In the genomic region with DNA sequence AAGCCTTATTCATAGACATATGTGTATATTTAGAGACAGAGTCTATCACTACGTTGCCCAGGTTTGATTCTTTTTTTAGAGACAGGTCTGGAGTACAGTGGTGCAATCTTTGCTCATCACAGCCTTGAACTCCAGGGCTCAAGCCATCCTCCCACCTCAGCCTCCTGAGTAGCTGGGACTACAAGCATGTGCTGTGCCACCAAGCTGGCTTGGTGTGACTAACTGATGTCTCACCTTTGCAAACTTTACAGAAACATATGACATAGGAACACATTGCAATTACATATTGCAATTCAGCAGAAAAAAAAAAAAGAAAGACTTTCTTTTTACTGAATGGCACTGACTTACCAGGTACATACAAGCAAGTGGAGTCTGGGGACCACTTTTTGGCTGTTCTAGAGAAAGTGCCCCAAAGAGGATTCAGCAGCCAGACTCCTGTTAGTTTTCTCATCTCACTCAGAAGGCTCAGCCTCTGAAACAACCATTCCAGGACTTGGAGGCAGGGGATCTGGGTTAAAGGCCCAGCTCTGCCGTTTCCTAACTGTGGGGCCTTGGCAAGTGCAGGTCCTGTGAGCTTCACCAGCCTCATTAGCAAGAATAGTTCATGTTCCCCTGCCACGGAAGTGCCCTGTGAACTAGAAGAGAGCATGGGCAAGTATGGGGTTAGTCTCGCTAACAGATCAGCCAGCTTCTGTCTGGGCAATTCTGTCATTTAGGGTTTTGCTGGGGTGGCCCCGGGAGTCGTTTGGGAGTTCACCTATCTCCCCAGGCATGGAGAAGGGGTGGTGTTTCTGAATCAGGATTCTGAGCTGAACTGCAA, we compare ENCODE assay signal across 8 cellular contexts. TPM values are rescaled to one million over a fixed set of nuclear protein-coding genes. Genes with fewer than 3 reads are reported as not detected.
DNase-seq lines count a peak whose midpoint lies in the region; ATAC-seq and TF ChIP-seq lines count a peak whose summit lies in the region.

No MANE protein-coding gene starts in this region.

- peak overlapping the region; percentile 96 for H3K27ac Mint-ChIP-seq in CD4-positive, alpha-beta T cell

- H3K27me3 ChIP-seq in CD4-positive, alpha-beta T cell (ENCODE audit: control insufficient read depth, insufficient read depth, low read length), result no peaks in the 10 kb centered on the region
- no peaks in the 10 kb centered on the region for H3K27me3 ChIP-seq in OCI-LY3 (ENCODE audit: low read depth, low read length)
- H3K27me3 ChIP-seq in ectodermal cell (ENCODE audit: control insufficient read depth, insufficient read depth, low read length, poor library complexity, severe bottlenecking), result peaks cover 7% of the 10 kb centered on the region
- no peaks in the 10 kb centered on the region for H3K27me3 ChIP-seq in neutrophil

- H3K27ac ChIP-seq in CD4-positive, alpha-beta T cell (ENCODE audit: low read depth, low read length), result peak overlapping the region; percentile 73
- H3K27ac ChIP-seq in OCI-LY3 (ENCODE audit: low read length) (peak overlapping the region; percentile 31), ectodermal cell (ENCODE audit: insufficient read depth, low read depth, low read length, poor library complexity, severe bottlenecking) (no peak overlapping the region), neutrophil (peak overlapping the region; percentile 63)

- no peak for TF ChIP-seq CTCF in CD4-positive, alpha-beta T cell (IDR thresholded peaks at IDR 0.05)
- TF ChIP-seq CTCF in OCI-LY3 (IDR thresholded peaks at IDR 0.05; ENCODE audit: low read depth, low read length), result no peak
- no peak for TF ChIP-seq CTCF in neutrophil (IDR thresholded peaks at IDR 0.05)

- H3K9me3 Mint-ChIP-seq in CD4-positive, alpha-beta T cell, result no peaks in the 10 kb centered on the region

- peaks cover 28% of the 10 kb centered on the region for H3K4me1 Mint-ChIP-seq in CD4-positive, alpha-beta T cell (ENCODE audit: low read depth)

- no peaks in the 10 kb centered on the region for H3K36me3 Mint-ChIP-seq in CD4-positive, alpha-beta T cell (ENCODE audit: low read depth)

- CTCF ChIA-PET in CD4-positive, alpha-beta T cell (lab: Charles Lee), result interaction anchor here (0.6 to 2.9 kb wide), 6 partner anchors 146 to 365 kb away, joined by 3 to 22 read pairs (median 4); a partner anchor contains a TSS

- H3K36me3 ChIP-seq in OCI-LY3 (replicated peaks; ENCODE audit: low read depth, low read length), result no peaks in the 10 kb centered on the region
- no peaks in the 10 kb centered on the region for H3K36me3 ChIP-seq in ectodermal cell (ENCODE audit: control insufficient read depth, insufficient read depth, low read length)
- no peaks in the 10 kb centered on the region for H3K36me3 ChIP-seq in neutrophil

- POLR2A ChIA-PET in CD4-positive, alpha-beta T cell (lab: Charles Lee), result interaction anchor here (0.6 to 2.6 kb wide), 19 partner anchors 8 to 1157 kb away, joined by 3 to 31 read pairs (median 6); a partner anchor contains a TSS

- peak overlapping the region; percentile 96 for H2AFZ ChIP-seq in OCI-LY3 (ENCODE audit: low read depth, low read length)

- no peaks in the 10 kb centered on the region for H3K27me3 Mint-ChIP-seq in CD4-positive, alpha-beta T cell

- intact Hi-C loops in CD4-positive, alpha-beta T cell (cut with DNase I, micrococcal nuclease), result loop anchor here (2.0 to 5.0 kb wide), 3 partner anchors 366 to 1156 kb away; a partner anchor contains a TSS

- ATAC-seq in CD4-positive, alpha-beta T cell (ENCODE audit: poor library complexity), result no peak
- ATAC-seq in GM19351 (IDR thresholded peaks at IDR 0.05; ENCODE audit: unreplicated experiment), result no peak

- H4K20me1 ChIP-seq in OCI-LY3 (ENCODE audit: insufficient read depth, low read length), result no peaks in the 10 kb centered on the region

- DNase-seq in CD4-positive, alpha-beta T cell, result peak in 1 of 10 experiments; percentile 5
- DNase-seq in NCI-H146 treated with DMSO at 0.1 percent for 48 hours (lab: John Stamatoyannopoulos, UW; ENCODE audit: unreplicated experiment) (no peak), NCI-H2107 (lab: John Stamatoyannopoulos, UW) (no peak), NCI-H446 treated with DMSO at 0.1 percent for 48 hours (lab: John Stamatoyannopoulos, UW) (no peak)

- H3K4me3 Mint-ChIP-seq in CD4-positive, alpha-beta T cell, result peak overlapping the region; percentile 88

- no peaks in the 10 kb centered on the region for H3K9me3 ChIP-seq in CD4-positive, alpha-beta T cell (ENCODE audit: control insufficient read depth, low read length)
- H3K9me3 ChIP-seq in OCI-LY3 (ENCODE audit: insufficient read depth, low read length), result no peaks in the 10 kb centered on the region
- H3K9me3 ChIP-seq in ectodermal cell (ENCODE audit: control insufficient read depth, low read length), result no peaks in the 10 kb centered on the region
- no peaks in the 10 kb centered on the region for H3K9me3 ChIP-seq in neutrophil

- H3K4me2 ChIP-seq in OCI-LY3 (ENCODE audit: low read length), result peak overlapping the region; percentile 86

- WGBS in ectodermal cell, 2 experiments, result 52 to 60% methylated on average over 6 of the region's 6 CpGs

- H3K79me2 ChIP-seq in OCI-LY3 (ENCODE audit: low read length), result no peaks in the 10 kb centered on the region

- H3K4me1 ChIP-seq in OCI-LY3 (ENCODE audit: low read length), result peaks cover 39% of the 10 kb centered on the region
- peaks cover 7% of the 10 kb centered on the region for H3K4me1 ChIP-seq in ectodermal cell (ENCODE audit: control insufficient read depth, insufficient read depth, low read length)
- peaks cover 51 to 53% of the 10 kb centered on the region in 2 experiments for H3K4me1 ChIP-seq in neutrophil (ENCODE audit: control insufficient read depth in 1 of 2, insufficient read depth in 1 of 2, low read depth in 1 of 2, low read length in 1 of 2)

- H3K9ac ChIP-seq in OCI-LY3 (ENCODE audit: low read length), result peak overlapping the region; percentile 65

- H3K4me3 ChIP-seq in OCI-LY3 (ENCODE audit: low read length), result peak overlapping the region; percentile 77
- peak overlapping the region; percentile 21 for H3K4me3 ChIP-seq in ectodermal cell (ENCODE audit: insufficient read depth, low read depth, low read length)
- peak overlapping the region; percentile 30 to 41 for H3K4me3 ChIP-seq in neutrophil (ENCODE audit: low read depth in 1 of 2, low read length in 1 of 2)

RNA-seq across cellular contexts. Expression of a gene that starts 11.2 kb away (rescaled TPM):
- under 1 TPM; 0.34 to 0.38 TPM for total RNA-seq in CD4-positive, alpha-beta T cell
- polyA plus RNA-seq in ectodermal cell (2013, experiment 1 of 4), result 0.22 TPM
- polyA plus RNA-seq in ectodermal cell (2013, experiment 2 of 4), result 0.09 TPM
- 0.16 TPM for polyA plus RNA-seq in ectodermal cell (2013, experiment 3 of 4)
- 0.12 TPM for polyA plus RNA-seq in ectodermal cell (2013, experiment 4 of 4)

Comparison
In these comparisons a context has a peak if more than half of its experiments do, and no peak if none do; other contexts are left out.
1. H3K4me3 ChIP-seq: peak in every context shown above with its lines; median percentile 77 in OCI-LY3; 36 in neutrophil; 21 in ectodermal cell.